ENCODE assay signal across 1 cellular context in the genomic region with DNA sequence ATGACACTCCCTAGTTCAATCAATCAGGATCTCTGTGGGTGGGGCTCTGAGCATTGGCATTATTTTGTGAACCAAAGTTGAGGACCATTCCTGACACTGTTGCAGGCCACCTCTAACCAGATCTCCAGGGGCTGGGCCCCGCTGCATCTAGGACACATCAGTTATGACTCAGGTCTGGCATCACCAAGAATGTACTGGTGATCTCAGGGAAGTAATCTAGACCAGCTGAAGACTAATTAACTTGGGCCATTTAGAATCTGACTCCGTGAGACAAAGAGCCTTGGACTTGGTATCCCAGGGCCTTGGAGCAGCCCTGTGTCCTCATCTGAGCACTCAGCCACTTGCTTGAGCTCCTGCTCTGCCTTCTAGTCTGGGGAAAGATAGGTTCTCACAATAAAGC.
A peak's percentile ranks its signal among the peaks of the same experiment; 100 is the strongest.
TF ChIP-seq lines count a peak whose summit lies in the region.

No MANE protein-coding gene starts in this region.

TF ChIP-seq in IMR-90, 13 proteins besides CTCF, POLR2A, EP300 and RAD21:
- TF ChIP-seq FOS (IDR thresholded peaks at IDR 0.05; ENCODE audit: low read depth, low read length) (0 out of 2 replicates have a peak, but pooled peaks have one; percentile 32), RCOR1 (IDR thresholded peaks at IDR 0.05; ENCODE audit: insufficient replicate concordance, low read length) (no peak), CEBPB (IDR thresholded peaks at IDR 0.05; ENCODE audit: low read depth, low read length) (no peak)
